Comparison of ENCODE assay signal across 9 cellular contexts in the genomic region with DNA sequence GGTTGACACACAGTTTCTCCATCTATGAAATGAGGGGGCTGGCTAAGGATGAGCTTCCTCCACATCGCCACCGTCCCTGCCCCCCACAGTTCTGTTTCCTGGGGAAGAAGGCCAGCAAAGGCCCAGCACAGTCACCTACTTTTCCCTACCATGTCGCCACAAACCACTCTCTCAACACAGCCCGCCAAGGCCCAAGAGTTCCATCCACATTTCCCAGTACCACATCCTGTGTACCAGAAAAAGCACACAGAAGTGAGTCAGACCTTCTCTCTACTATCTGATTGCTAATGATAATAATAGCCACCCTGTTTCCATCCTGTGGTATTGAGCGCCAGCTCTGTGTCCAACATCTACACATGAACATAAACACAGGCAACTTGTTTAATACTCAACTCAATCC. TPM values are rescaled to one million over a fixed set of nuclear protein-coding genes. Genes with fewer than 3 reads are reported as not detected.
DNase-seq lines count a peak whose midpoint lies in the region; ATAC-seq lines count a peak whose summit lies in the region.
"Had no signal": no experiment of that assay in that cellular context is flagged by ENCODE, and none has a peak within 500 bp of the region (broad histone marks: within the 10 kb centered on the region; RNA-seq: fewer than 3 reads in every experiment).

No MANE protein-coding gene starts in this region.

- H3K27ac Mint-ChIP-seq in activated T-helper 2 cell treated with anti-CD3 and anti-CD28 coated beads, Interferon-gamma antibody, Interleukin-2, Interleukin-4, amounts not matched to agents 10 μg/mL and 5 μg/mL and 100 μg/mL, durations not matched to agents 14 hours and 24 hours and 36 hours: peak overlapping the region; percentile 72
- H3K27ac Mint-ChIP-seq in naive thymus-derived CD4-positive, alpha-beta T cell: peak overlapping the region in 1 of 9 donors; percentile 51

- H3K4me3 Mint-ChIP-seq in activated T-helper 2 cell treated with anti-CD3 and anti-CD28 coated beads, Interferon-gamma antibody, Interleukin-2, Interleukin-4, amounts not matched to agents 10 μg/mL and 5 μg/mL and 100 μg/mL, durations not matched to agents 14 hours and 24 hours and 36 hours (ENCODE audit: low read depth): peak overlapping the region; percentile 1
- H3K4me3 Mint-ChIP-seq in naive thymus-derived CD4-positive, alpha-beta T cell: peak overlapping the region in 1 of 10 donors; percentile 74

- no peak overlapping the region for H2BK120ac ChIP-seq in neuronal stem cell (ENCODE audit: low read depth, low read length)

- H2AK5ac ChIP-seq in neuronal stem cell (ENCODE audit: low read depth, low read length): no peak overlapping the region

- no peak overlapping the region for H2AFZ ChIP-seq in neuronal stem cell (ENCODE audit: low read length)

- peaks cover 20% of the 10 kb centered on the region for H3K9me3 Mint-ChIP-seq in activated T-helper 2 cell treated with anti-CD3 and anti-CD28 coated beads, Interferon-gamma antibody, Interleukin-2, Interleukin-4, amounts not matched to agents 10 μg/mL and 5 μg/mL and 100 μg/mL, durations not matched to agents 14 hours and 24 hours and 36 hours
- H3K9me3 Mint-ChIP-seq in naive thymus-derived CD4-positive, alpha-beta T cell: peaks cover 0 to 12% (median 0%) of the 10 kb centered on the region in 11 donors

- no peak overlapping the region for H3K9ac ChIP-seq in neuronal stem cell (ENCODE audit: low read depth, low read length, poor library complexity)

- peak; percentile 79 for DNase-seq in EL
- peak; percentile 39 for DNase-seq in MG63
- DNase-seq in activated T-helper 2 cell treated with anti-CD3 and anti-CD28 coated beads, Interferon-gamma antibody, Interleukin-2, Interleukin-4, amounts not matched to agents 10 μg/mL and 5 μg/mL and 100 μg/mL, durations not matched to agents 14 hours and 24 hours and 36 hours (ENCODE audit: low spot score): peak; percentile 55
- DNase-seq in naive thymus-derived CD4-positive, alpha-beta T cell: peak in 1 of 9 donors; percentile 52
- no peak for DNase-seq in NCI-H146 treated with DMSO at 0.1 percent for 48 hours (lab: John Stamatoyannopoulos, UW; ENCODE audit: unreplicated experiment)
- no peak for DNase-seq in NCI-H187 treated with DMSO at 0.1 percent for 48 hours (lab: John Stamatoyannopoulos, UW)
- no peak for DNase-seq in neuronal stem cell (ENCODE audit: low spot score)
- DNase-seq: islet precursor cell had no signal

- intact Hi-C loops in activated T-helper 2 cell treated with anti-CD3 and anti-CD28 coated beads, Interferon-gamma antibody, Interleukin-2, Interleukin-4, amounts not matched to agents 10 μg/mL and 5 μg/mL and 100 μg/mL, durations not matched to agents 14 hours and 24 hours and 36 hours (cut with micrococcal nuclease): loop anchor here (1.0 to 2.0 kb wide), 4 partner anchors 29 to 128 kb away; partner anchors contain the start of gene C15orf39
- intact Hi-C loops in naive thymus-derived CD4-positive, alpha-beta T cell (cut with micrococcal nuclease): no loop called here

- peaks cover 60% of the 10 kb centered on the region for H3K4me1 Mint-ChIP-seq in activated T-helper 2 cell treated with anti-CD3 and anti-CD28 coated beads, Interferon-gamma antibody, Interleukin-2, Interleukin-4, amounts not matched to agents 10 μg/mL and 5 μg/mL and 100 μg/mL, durations not matched to agents 14 hours and 24 hours and 36 hours (ENCODE audit: low read depth)
- H3K4me1 Mint-ChIP-seq in naive thymus-derived CD4-positive, alpha-beta T cell: peaks cover 0 to 51% (median 0%) of the 10 kb centered on the region in 7 donors

- H3K36me3 ChIP-seq in MG63: no peaks in the 10 kb centered on the region
- no peaks in the 10 kb centered on the region for H3K36me3 ChIP-seq in naive thymus-derived CD4-positive, alpha-beta T cell (ENCODE audit: control insufficient read depth in 2 of 3, insufficient read depth in 3 of 3, low read length in 3 of 3)
- no peaks in the 10 kb centered on the region for H3K36me3 ChIP-seq in neuronal stem cell (replicated peaks in 1 of 2; ENCODE audit: control insufficient read depth in 2 of 2, insufficient read depth in 2 of 2, low read length in 2 of 2)

- H3K4me1 ChIP-seq in naive thymus-derived CD4-positive, alpha-beta T cell (ENCODE audit: control insufficient read depth in 2 of 2, insufficient read depth in 2 of 2, low read length in 2 of 2): no peaks in the 10 kb centered on the region
- H3K4me1 ChIP-seq in neuronal stem cell (ENCODE audit: control insufficient read depth in 2 of 2, insufficient read depth in 1 of 2, low read depth in 1 of 2, low read length in 2 of 2): no peaks in the 10 kb centered on the region

- no peak overlapping the region for H4K91ac ChIP-seq in neuronal stem cell (ENCODE audit: low read depth, low read length, poor library complexity)

- no peak overlapping the region for H3K23ac ChIP-seq in neuronal stem cell (ENCODE audit: low read depth, low read length, poor library complexity)

- H2BK12ac ChIP-seq in neuronal stem cell (ENCODE audit: low read length): no peak overlapping the region

- no peak overlapping the region for H3K4me2 ChIP-seq in neuronal stem cell (ENCODE audit: insufficient read depth, low read length, poor library complexity, severe bottlenecking)

- H3K18ac ChIP-seq in neuronal stem cell (ENCODE audit: low read length): no peak overlapping the region

- no peak overlapping the region for H2BK15ac ChIP-seq in neuronal stem cell (ENCODE audit: low read length)

- peaks cover 15% of the 10 kb centered on the region for H3K9me3 ChIP-seq in MG63
- H3K9me3 ChIP-seq in naive thymus-derived CD4-positive, alpha-beta T cell (ENCODE audit: control insufficient read depth in 2 of 3, low read length in 3 of 3): no peaks in the 10 kb centered on the region
- H3K9me3 ChIP-seq in neuronal stem cell (replicated peaks in 1 of 2; ENCODE audit: control insufficient read depth in 2 of 2, insufficient read depth in 1 of 2, low read depth in 1 of 2, low read length in 2 of 2): peaks cover 0 to 2% of the 10 kb centered on the region in 2 donors

- CTCF ChIA-PET in naive thymus-derived CD4-positive, alpha-beta T cell (lab: Charles Lee): interaction anchor here (0.7 kb wide), 1 partner anchor 12 kb away, joined by 3 read pairs; no protein-coding TSS in a partner anchor

- H2BK5ac ChIP-seq in neuronal stem cell (ENCODE audit: low read length): no peak overlapping the region

- no peak overlapping the region for H4K8ac ChIP-seq in neuronal stem cell (ENCODE audit: low read depth, low read length)

- H3K27ac ChIP-seq in naive thymus-derived CD4-positive, alpha-beta T cell (ENCODE audit: low read depth, low read length): no peak overlapping the region
- H3K27ac ChIP-seq in neuronal stem cell (replicated peaks; ENCODE audit: low read length): no peak overlapping the region

- no peaks in the 10 kb centered on the region for H3K27me3 Mint-ChIP-seq in activated T-helper 2 cell treated with anti-CD3 and anti-CD28 coated beads, Interferon-gamma antibody, Interleukin-2, Interleukin-4, amounts not matched to agents 10 μg/mL and 5 μg/mL and 100 μg/mL, durations not matched to agents 14 hours and 24 hours and 36 hours (ENCODE audit: low read depth)
- H3K27me3 Mint-ChIP-seq in naive thymus-derived CD4-positive, alpha-beta T cell: peaks cover 0 to under 1% (median 0%) of the 10 kb centered on the region in 5 donors

- POLR2A ChIA-PET in naive thymus-derived CD4-positive, alpha-beta T cell (lab: Charles Lee): no interaction called here

- H3K4me3 ChIP-seq in MG63 (no peak overlapping the region), neuronal stem cell (ENCODE audit: low read length in 2 of 2) (no peak overlapping the region)
- no peak overlapping the region for H3K4me3 ChIP-seq in naive thymus-derived CD4-positive, alpha-beta T cell (ENCODE audit: low read length)

- peak; percentile 24 for ATAC-seq in naive thymus-derived CD4-positive, alpha-beta T cell
- no peak for ATAC-seq in HG03342 (IDR thresholded peaks at IDR 0.05; ENCODE audit: unreplicated experiment)

- WGBS in neuronal stem cell (ENCODE audit: extremely low coverage in 2 of 2, insufficient read length in 2 of 2, insufficient replicate concordance in 1 of 2), 2 donors: no CpG with 5 or more reads among the region's 5 CpGs

- no peak overlapping the region for H3K14ac ChIP-seq in neuronal stem cell (ENCODE audit: low read length)

- H3K4ac ChIP-seq in neuronal stem cell (ENCODE audit: low read length): no peak overlapping the region

- no peaks in the 10 kb centered on the region for H3K79me1 ChIP-seq in neuronal stem cell (ENCODE audit: low read depth, low read length)

- H3K36me3 Mint-ChIP-seq in activated T-helper 2 cell treated with anti-CD3 and anti-CD28 coated beads, Interferon-gamma antibody, Interleukin-2, Interleukin-4, amounts not matched to agents 10 μg/mL and 5 μg/mL and 100 μg/mL, durations not matched to agents 14 hours and 24 hours and 36 hours (ENCODE audit: low read depth): peaks cover 23% of the 10 kb centered on the region
- H3K36me3 Mint-ChIP-seq in naive thymus-derived CD4-positive, alpha-beta T cell: peaks cover 0 to 20% (median 0%) of the 10 kb centered on the region in 5 donors

- H3K27me3 ChIP-seq in MG63 (no peaks in the 10 kb centered on the region), neuronal stem cell (ENCODE audit: control insufficient read depth in 3 of 3, insufficient read depth in 3 of 3, low read depth in 1 of 3, low read length in 3 of 3) (peaks cover 0 to 4% (median 0%) of the 10 kb centered on the region in 3 experiments)
- H3K27me3 ChIP-seq in naive thymus-derived CD4-positive, alpha-beta T cell (ENCODE audit: control insufficient read depth in 2 of 2, insufficient read depth in 2 of 2, low read length in 2 of 2): no peaks in the 10 kb centered on the region

RNA-seq across cellular contexts. Expression of gene C15orf39, which starts 30.3 kb away (rescaled TPM):
- 1.8 and 2.8 TPM in 2 replicates for total RNA-seq in MG63 (2014; rRNA removed; shearing (Covaris generic); ENCODE audit: low replicate concordance)
- total RNA-seq in activated T-helper 2 cell treated with anti-CD3 and anti-CD28 coated beads, Interferon-gamma antibody, Interleukin-2, Interleukin-4, amounts not matched to agents 10 μg/mL and 5 μg/mL and 100 μg/mL, durations not matched to agents 14 hours and 24 hours and 36 hours: 62.4 and 63.5 TPM in 2 replicates
- total RNA-seq in naive thymus-derived CD4-positive, alpha-beta T cell: 100 to 1,000 TPM in 1 of 5 experiments, 10 to 100 TPM in 4; 30.9 to 124 (median 50.5) TPM
- 1 to 10 TPM; 2.1 to 6.1 TPM for polyA plus RNA-seq in naive thymus-derived CD4-positive, alpha-beta T cell
- 5.9 TPM for polyA plus RNA-seq in neuronal stem cell (2013, experiment 1 of 2)
- 5.5 TPM for polyA plus RNA-seq in neuronal stem cell (2013, experiment 2 of 2)

Comparison
In these comparisons a context has a peak if more than half of its experiments do, and no peak if none do; other contexts are left out.
1. DNase-seq: peak in EL (single experiment), MG63 (single experiment) and activated T-helper 2 cell treated with anti-CD3 and anti-CD28 coated beads, Interferon-gamma antibody, Interleukin-2, Interleukin-4, amounts not matched to agents 10 μg/mL and 5 μg/mL and 100 μg/mL, durations not matched to agents 14 hours and 24 hours and 36 hours (single experiment); none in NCI-H146 treated with DMSO at 0.1 percent for 48 hours (single experiment), NCI-H187 treated with DMSO at 0.1 percent for 48 hours (single experiment) and neuronal stem cell (single experiment).